ENCODE assay signal across 23 cellular contexts in genomic region chrX:2933125-2933900, GRCh38. TPM values are rescaled to one million over a fixed set of nuclear protein-coding genes. Genes with fewer than 3 reads are reported as not detected.
DNase-seq lines count a peak whose midpoint lies in the region; ATAC-seq, FAIRE-seq and TF ChIP-seq lines count a peak whose summit lies in the region.
"Had no signal": no experiment of that assay in that cellular context is flagged by ENCODE, and none has a peak within 500 bp of the region (broad histone marks: within the 10 kb centered on the region; RNA-seq: fewer than 3 reads in every experiment).

No MANE protein-coding gene starts in this region.

- no peak overlapping the region for H3K4me2 ChIP-seq in HepG2 (ENCODE audit: low read depth, low read length)
- H3K4me2 ChIP-seq: hepatocyte had no signal

- CTCF ChIA-PET in HepG2 (lab: Yijun Ruan, JAX; ENCODE audit: low intra/inter-chr PET ratio, low total read pairs): no interaction called here

- H3K9me3 ChIP-seq in HepG2 (ENCODE audit: low read length): no peaks in the 10 kb centered on the region
- no peaks in the 10 kb centered on the region for H3K9me3 ChIP-seq in right lobe of liver
- H3K9me3 ChIP-seq in colonic mucosa: no peaks in the 10 kb centered on the region
- no peaks in the 10 kb centered on the region for H3K9me3 ChIP-seq in transverse colon
- peaks cover 0 to 11% (median 0%) of the 10 kb centered on the region in 3 donors for H3K9me3 ChIP-seq in esophagus squamous epithelium
- H3K9me3 ChIP-seq: lower lobe of right lung had no signal

- no peaks in the 10 kb centered on the region for H3K79me2 ChIP-seq in HepG2 (ENCODE audit: insufficient read depth, low read length)
- H3K79me2 ChIP-seq: hepatocyte had no signal

- H3K4me1 ChIP-seq in HepG2 (ENCODE audit: insufficient read depth, low read length) (no peaks in the 10 kb centered on the region), right lobe of liver (peaks cover 0 to 5% (median 1%) of the 10 kb centered on the region in 4 donors), colonic mucosa (no peaks in the 10 kb centered on the region), transverse colon (peaks cover 0 to 5% (median 2%) of the 10 kb centered on the region in 4 donors), esophagus squamous epithelium (peaks cover 0 to 5% (median 0%) of the 10 kb centered on the region in 3 donors)
- H3K4me1 ChIP-seq: lower lobe of right lung had no signal

- POLR2A ChIA-PET in HepG2 (lab: Yijun Ruan, JAX): no interaction called here

- TF ChIP-seq POLR2A in HepG2 (IDR thresholded peaks at IDR 0.05; ENCODE audit: insufficient read depth in 1 of 2, low read depth in 2 of 2, low read length in 2 of 2) (no peak), right lobe of liver (IDR thresholded peaks at IDR 0.05) (no peak), transverse colon (IDR thresholded peaks at IDR 0.05) (no peak), esophagus squamous epithelium (IDR thresholded peaks at IDR 0.05) (no peak)

- DNase-seq in HepG2 (ENCODE audit: low spot score): no peak
- DNase-seq in right lobe of liver: no peak
- peak; percentile 52 for DNase-seq in NCI-H748 treated with DMSO at 0.1 percent for 48 hours (lab: John Stamatoyannopoulos, UW)
- DNase-seq in colonic mucosa: peak; percentile 40
- peak; percentile 46 for DNase-seq in transverse colon
- no peak for DNase-seq in esophagus squamous epithelium (lab: John Stamatoyannopoulos, UW)
- DNase-seq in NCI-H226: no peak
- DNase-seq: activated CD8-positive, alpha-beta T cell treated with anti-CD3 and anti-CD28 coated beads, Interleukin-2, amount 10 ng/mL, durations not matched to agents 7 days and 5 days; CD4-positive, CD25-positive, alpha-beta regulatory T cell; DMS79 treated with DMSO at 0.1 percent for 48 hours; GM23248; lower lobe of right lung; NCI-H187 treated with DMSO at 0.1 percent for 48 hours; NCI-H524; occipital lobe; OCI-M1 had no signal

- in situ Hi-C loops in HepG2 (cut with HindIII; ENCODE audit: extremely low pct_ligation_motif_present, low pct_unique_long_range_greater_than_20kb) (no loop called here), transverse colon (cut with MboI; ENCODE audit: low pct_ligation_motif_present in 1 of 4, low pct_unique_long_range_greater_than_20kb in 1 of 4, low sequenced_read_pairs in 3 of 4) (loop anchor here in 1 of 4 donors (25.0 kb wide), 1 partner anchor 104 kb away; the partner anchor contains the start of gene ARSF)

- 96% methylated on average over 15 of the region's 19 CpGs for WGBS in HepG2 (ENCODE audit: low lambda C conversion rate)
- 76% methylated on average over 18 of the region's 19 CpGs for WGBS in right lobe of liver (ENCODE audit: insufficient coverage, low coverage, low lambda C conversion rate, missing lambda C conversion rate)
- 71% methylated on average over 19 of the region's 19 CpGs; no CpG with 5 or more reads in 1 of the 2 donors for WGBS in transverse colon (ENCODE audit: low coverage in 1 of 2), 2 donors
- WGBS in esophagus squamous epithelium, 2 donors: 39 to 54% methylated on average over 10 to 15 of the region's 19 CpGs

- ATAC-seq in HepG2 (no peak), right lobe of liver (no peak), GM21786 (IDR thresholded peaks at IDR 0.05; ENCODE audit: unreplicated experiment) (no peak)
- ATAC-seq: activated CD8-positive, alpha-beta T cell treated with anti-CD3 and anti-CD28 coated beads, Interleukin-2, amount 10 ng/mL, durations not matched to agents 7 days and 5 days; lower lobe of right lung; stimulated activated memory B cell treated with anti-CD40 and anti-IgM and Interleukin-4, amounts not matched to agents 10 μg/mL and 1 μg/mL and 100 μg/mL, for 72 hours had no signal

- TF ChIP-seq EP300 in HepG2 (IDR thresholded peaks at IDR 0.05; ENCODE audit: low read depth in 2 of 2, low read length in 2 of 2): no peak
- TF ChIP-seq EP300 in HepG2 (CRISPR knock-in tag; IDR thresholded peaks at IDR 0.05; ENCODE audit: borderline replicate concordance): no peak
- TF ChIP-seq EP300 in transverse colon (IDR thresholded peaks at IDR 0.05; ENCODE audit: low read depth): no peak

- no peak overlapping the region for H3K9ac ChIP-seq in HepG2 (ENCODE audit: insufficient read depth, low read depth, low read length)
- peak overlapping the region in 1 of 2 donors; percentile 43 for H3K9ac ChIP-seq in colonic mucosa (ENCODE audit: low read depth in 2 of 2, low read length in 2 of 2)
- H3K9ac ChIP-seq: GM23248 had no signal

- H3K27ac ChIP-seq in HepG2 (ENCODE audit: extremely low read length, insufficient read depth, low read length) (no peak overlapping the region), right lobe of liver (no peak overlapping the region), colonic mucosa (no peak overlapping the region), transverse colon (peak overlapping the region; percentile 11 to 37 (median 22)), esophagus squamous epithelium (no peak overlapping the region)
- H3K27ac ChIP-seq: GM23248, hepatocyte, lower lobe of right lung, right atrium auricular region had no signal

- no peak for FAIRE-seq in HepG2 (lab: Jason Lieb, UNC)
- FAIRE-seq: astrocyte, endometrium, islet of Langerhans had no signal

- H4K20me1 ChIP-seq in HepG2 (ENCODE audit: insufficient read depth, low read length): no peaks in the 10 kb centered on the region

- peaks cover 2 to 6% of the 10 kb centered on the region in 2 experiments; a peak in 3 of 5 replicates for H3K36me3 ChIP-seq in HepG2 (replicated peaks in 1 of 2; ENCODE audit: control insufficient read depth in 1 of 2, insufficient read depth in 2 of 2, low read length in 2 of 2)
- H3K36me3 ChIP-seq in right lobe of liver: peaks cover 0 to 7% (median 0%) of the 10 kb centered on the region in 4 donors
- no peaks in the 10 kb centered on the region for H3K36me3 ChIP-seq in colonic mucosa
- H3K36me3 ChIP-seq in transverse colon: no peaks in the 10 kb centered on the region
- no peaks in the 10 kb centered on the region for H3K36me3 ChIP-seq in esophagus squamous epithelium
- H3K36me3 ChIP-seq: lower lobe of right lung, right atrium auricular region had no signal

- no TSS peak for BruUV-seq in HepG2 (replicated peaks; lab: Mats Ljungman, UMichigan)

- H2AFZ ChIP-seq in HepG2 (ENCODE audit: low read length): no peak overlapping the region
- H2AFZ ChIP-seq: GM23248, hepatocyte had no signal

- no peak for TF ChIP-seq RAD21 in HepG2 (CRISPR knock-in tag; IDR thresholded peaks at IDR 0.05)

- intact Hi-C loops in HepG2 (cut with micrococcal nuclease; ENCODE audit: unreplicated experiment): no loop called here
- intact Hi-C loops in right lobe of liver (cut with DNase I): no loop called here
- intact Hi-C loops in colonic mucosa (cut with DNase I): no loop called here
- intact Hi-C loops in transverse colon (cut with DNase I; ENCODE audit: low total_unique reads): no loop called here
- intact Hi-C loops in esophagus squamous epithelium (cut with DNase I): no loop called here

- TF ChIP-seq CTCF in HepG2 (CRISPR knock-in tag; IDR thresholded peaks at IDR 0.05): no peak
- TF ChIP-seq CTCF in right lobe of liver (IDR thresholded peaks at IDR 0.05): no peak
- no peak for TF ChIP-seq CTCF in colonic mucosa (IDR thresholded peaks at IDR 0.05)
- TF ChIP-seq CTCF in transverse colon (IDR thresholded peaks at IDR 0.05): no peak
- no peak for TF ChIP-seq CTCF in esophagus squamous epithelium (IDR thresholded peaks at IDR 0.05)

- H3K4me3 ChIP-seq in HepG2 (replicated peaks in 1 of 3; ENCODE audit: insufficient read depth in 1 of 3, low read depth in 2 of 3, low read length in 3 of 3): no peak overlapping the region
- H3K4me3 ChIP-seq in right lobe of liver: no peak overlapping the region
- H3K4me3 ChIP-seq in colonic mucosa: no peak overlapping the region
- H3K4me3 ChIP-seq in transverse colon: no peak overlapping the region
- no peak overlapping the region for H3K4me3 ChIP-seq in esophagus squamous epithelium
- H3K4me3 ChIP-seq: GM23248, hepatocyte, lower lobe of right lung, right atrium auricular region had no signal

- H3K27me3 ChIP-seq in HepG2 (ENCODE audit: control insufficient read depth in 1 of 2, insufficient read depth in 2 of 2, low read length in 2 of 2): no peaks in the 10 kb centered on the region
- no peaks in the 10 kb centered on the region for H3K27me3 ChIP-seq in right lobe of liver
- no peaks in the 10 kb centered on the region for H3K27me3 ChIP-seq in colonic mucosa
- H3K27me3 ChIP-seq in transverse colon: no peaks in the 10 kb centered on the region
- H3K27me3 ChIP-seq in esophagus squamous epithelium: no peaks in the 10 kb centered on the region
- H3K27me3 ChIP-seq: hepatocyte, right atrium auricular region had no signal

TF ChIP-seq in HepG2, 621 proteins besides CTCF, POLR2A, EP300 and RAD21:
- TF ChIP-seq ZNF121 (CRISPR knock-in tag; IDR thresholded peaks at IDR 0.05) (0 out of 2 replicates have a peak, but pooled peaks have one; percentile 30), ZNF496 (CRISPR knock-in tag; IDR thresholded peaks at IDR 0.05; ENCODE audit: insufficient replicate concordance) (no peak)

RNA-seq across cellular contexts. Expression of gene ARSD, which starts 4.2 kb away (rescaled TPM):
- total RNA-seq in HepG2 (2016; rRNA removed; fragmentation: Illumina TruSeq; extraction: Trizol) (2.0 and 4.8 TPM in 2 replicates), right lobe of liver (10 to 100 TPM; 26.2 to 76.0 (median 34.2) TPM), colonic mucosa (10 to 100 TPM; 44.2 to 75.9 TPM), transverse colon (10 to 100 TPM; 47.1 to 65.4 (median 58.6) TPM), esophagus squamous epithelium (10 to 100 TPM in 3 of 4 donors, 1 to 10 TPM in 1; 9.7 to 25.5 (median 19.2) TPM)
- total RNA-seq in HepG2 (2016; cell fraction: cytosol; rRNA removed; fragmentation: Illumina TruSeq; extraction: Trizol; ENCODE audit: low read depth): 0.81 and 1.1 TPM in 2 replicates
- 1.7 and 5.2 TPM in 2 replicates for total RNA-seq in HepG2 (2016; cell fraction: insoluble cytoplasmic fraction; rRNA removed; fragmentation: Illumina TruSeq; extraction: Trizol)
- 1.2 and 2.1 TPM in 2 replicates for total RNA-seq in HepG2 (2016; cell fraction: membrane; rRNA removed; fragmentation: Illumina TruSeq; extraction: Trizol)
- 4.5 and 6.6 TPM in 2 replicates for total RNA-seq in HepG2 (2016; cell fraction: nucleus; rRNA removed; fragmentation: Illumina TruSeq; extraction: Trizol)
- polyA plus RNA-seq in HepG2 (2011; rRNA removed): 6.4 and 6.8 TPM in 2 replicates
- polyA plus RNA-seq in HepG2 (2011; cell fraction: cytosol; rRNA removed): 4.9 and 5.9 TPM in 2 replicates
- polyA plus RNA-seq in HepG2 (2011; cell fraction: nucleus; rRNA removed): 7.0 and 9.4 TPM in 2 replicates
- 5.4 and 5.6 TPM in 2 replicates for polyA plus RNA-seq in HepG2 (2012)
- 0.72 and 1.0 TPM in 2 replicates for polyA plus RNA-seq in HepG2 (2016; cell fraction: cytosol; fragmentation: Illumina TruSeq; extraction: Trizol; ENCODE audit: low read depth)
- polyA plus RNA-seq in HepG2 (2016; cell fraction: insoluble cytoplasmic fraction; fragmentation: Illumina TruSeq; extraction: Trizol; ENCODE audit: low read depth): 1.6 and 2.2 TPM in 2 replicates
- 1.0 and 1.2 TPM in 2 replicates for polyA plus RNA-seq in HepG2 (2016; cell fraction: membrane; fragmentation: Illumina TruSeq; extraction: Trizol; ENCODE audit: low read depth)
- 6.4 and 7.4 TPM in 2 replicates for polyA plus RNA-seq in HepG2 (2016; cell fraction: nucleus; fragmentation: Illumina TruSeq; extraction: Trizol; ENCODE audit: insufficient read depth, low read depth)
- 8.9 and 31.5 TPM in 2 replicates for polyA minus RNA-seq in HepG2 (2011; rRNA and poly(A)+ RNA removed; ENCODE audit: low replicate concordance)
- 7.2 and 7.8 TPM in 2 replicates for polyA minus RNA-seq in HepG2 (2011; cell fraction: cytosol; rRNA and poly(A)+ RNA removed)
- polyA minus RNA-seq in HepG2 (2011; cell fraction: nucleus; rRNA and poly(A)+ RNA removed): 6.8 and 7.2 TPM in 2 replicates

Comparison
In these comparisons a context has a peak if more than half of its experiments do, and no peak if none do; other contexts are left out.
1. DNase-seq: peak in NCI-H748 treated with DMSO at 0.1 percent for 48 hours (single experiment), colonic mucosa (single experiment) and transverse colon (single experiment); none in HepG2 (single experiment), right lobe of liver (0 of 3), esophagus squamous epithelium (single experiment) and NCI-H226 (single experiment).
2. H3K27ac ChIP-seq: peak in transverse colon (4 of 4); none in HepG2 (single experiment), right lobe of liver (0 of 3), colonic mucosa (single experiment) and esophagus squamous epithelium (0 of 4).